14 cellular contexts compared by ENCODE assay signal in the genomic region with DNA sequence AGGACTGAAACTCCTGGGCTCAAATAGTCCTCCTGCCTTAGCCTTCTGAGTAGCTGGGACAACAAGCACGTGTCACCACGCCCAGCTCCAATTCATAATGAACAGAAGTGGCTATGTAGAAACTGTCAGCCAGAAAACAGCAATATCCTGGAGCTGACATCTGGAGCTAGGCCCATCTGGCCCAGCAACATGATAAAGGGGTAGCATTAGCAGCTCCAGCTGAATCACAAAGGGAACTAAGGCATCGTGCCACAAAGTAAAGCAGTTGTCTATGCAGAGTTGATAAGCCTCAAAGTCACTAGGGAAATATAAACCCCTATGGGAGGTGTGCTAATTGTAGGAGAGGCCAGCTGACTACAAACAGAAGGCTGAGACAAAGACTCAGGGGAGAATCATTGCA.
DNase-seq lines count a peak whose midpoint lies in the region; ATAC-seq and TF ChIP-seq lines count a peak whose summit lies in the region.
"Had no signal": no experiment of that assay in that cellular context is flagged by ENCODE, and none has a peak within 500 bp of the region (broad histone marks: within the 10 kb centered on the region; RNA-seq: fewer than 3 reads in every experiment).

No MANE protein-coding gene starts in this region.

- no peaks in the 10 kb centered on the region for H3K36me3 ChIP-seq in SK-N-SH (replicated peaks in 1 of 2; ENCODE audit: control insufficient read depth in 1 of 2, insufficient read depth in 2 of 2, low read length in 1 of 2)
- no peaks in the 10 kb centered on the region for H3K36me3 ChIP-seq in CD4-positive, alpha-beta memory T cell (ENCODE audit: insufficient read depth, low read length)
- H3K36me3 ChIP-seq in ovary = no peaks in the 10 kb centered on the region
- H3K36me3 ChIP-seq: SJSA1 had no signal

- TF ChIP-seq EP300 in SK-N-SH (IDR thresholded peaks at IDR 0.05; ENCODE audit: borderline replicate concordance in 1 of 2, low read depth in 1 of 2, low read length in 1 of 2) (no peak), ovary (IDR thresholded peaks at IDR 0.05) (no peak)

- DNase-seq in SK-N-SH (peak; percentile 33), NB4 (ENCODE audit: low read depth) (peak; percentile 13), NCI-H526 treated with DMSO at 0.1 percent for 48 hours (lab: John Stamatoyannopoulos, UW) (peak; percentile 36), left colon (no peak), endothelial cell (ENCODE audit: low spot score) (no peak), ovary (no peak)
- DNase-seq in CD4-positive, alpha-beta memory T cell = no peak
- DNase-seq: activated gamma-delta T cell; CD4-positive, alpha-beta T cell; hippocampal formation; NCI-H226; PC-3 had no signal

- intact Hi-C loops in left colon (cut with DNase I, micrococcal nuclease) (no loop called here), ovary (cut with DNase I) (no loop called here)
- intact Hi-C loops in CD4-positive, alpha-beta memory T cell (cut with micrococcal nuclease) = no loop called here

- peaks cover 2% of the 10 kb centered on the region for H3K27me3 Mint-ChIP-seq in endothelial cell (ENCODE audit: unreplicated experiment)
- no peaks in the 10 kb centered on the region for H3K27me3 Mint-ChIP-seq in CD4-positive, alpha-beta memory T cell
- H3K27me3 Mint-ChIP-seq: CD4-positive, alpha-beta T cell had no signal

- no peak for TF ChIP-seq POLR2A in NB4 (IDR thresholded peaks at IDR 0.05; ENCODE audit: extremely low read depth, insufficient read length)
- TF ChIP-seq POLR2A in ovary (IDR thresholded peaks at IDR 0.05) = no peak

- POLR2A ChIA-PET in SK-N-SH (lab: Yijun Ruan, JAX) = no interaction called here
- POLR2A ChIA-PET in CD4-positive, alpha-beta memory T cell (lab: Charles Lee; ENCODE audit: partially characterized antibody) = no interaction called here

- CTCF ChIA-PET in SK-N-SH (lab: Yijun Ruan, JAX) = interaction anchor here (0.7 to 2.9 kb wide), 3 partner anchors 13 to 506 kb away, joined by 3 to 11 read pairs (median 6); no protein-coding TSS in a partner anchor
- CTCF ChIA-PET in CD4-positive, alpha-beta memory T cell (lab: Charles Lee; ENCODE audit: partially characterized antibody) = no interaction called here

- peaks cover 5% of the 10 kb centered on the region; the same call in 1 of the 2 replicates for H3K27me3 ChIP-seq in SK-N-SH (ENCODE audit: insufficient read depth)
- H3K27me3 ChIP-seq in CD4-positive, alpha-beta memory T cell (ENCODE audit: insufficient read depth, low read length) = no peaks in the 10 kb centered on the region
- H3K27me3 ChIP-seq in ovary = no peaks in the 10 kb centered on the region
- H3K27me3 ChIP-seq: SJSA1 had no signal

- no peaks in the 10 kb centered on the region for H4K20me1 ChIP-seq in SK-N-SH (ENCODE audit: insufficient read depth)

- TF ChIP-seq CTCF in SK-N-SH (IDR thresholded peaks at IDR 0.05) = no peak
- TF ChIP-seq CTCF in NB4 (IDR thresholded peaks at IDR 0.05; ENCODE audit: low read depth, low read length) = no peak
- no peak for TF ChIP-seq CTCF in endothelial cell (IDR thresholded peaks at IDR 0.05; ENCODE audit: unreplicated experiment)
- no peak for TF ChIP-seq CTCF in ovary (IDR thresholded peaks at IDR 0.05)

- ATAC-seq in SK-N-SH treated with all-trans-retinoic acid at 6 μM for 48 hours = no peak
- ATAC-seq in left colon = peak; percentile 43
- ATAC-seq: PC-3 had no signal

- H3K9me2 ChIP-seq in SK-N-SH = no peaks in the 10 kb centered on the region

- no peaks in the 10 kb centered on the region for H3K79me2 ChIP-seq in SK-N-SH (ENCODE audit: insufficient read depth)

- H2AFZ ChIP-seq in SK-N-SH (ENCODE audit: low read depth) = no peak overlapping the region

- H3K4me1 Mint-ChIP-seq in endothelial cell (ENCODE audit: unreplicated experiment) = no peaks in the 10 kb centered on the region
- H3K4me1 Mint-ChIP-seq in CD4-positive, alpha-beta memory T cell = no peaks in the 10 kb centered on the region

- H3K9me3 Mint-ChIP-seq in endothelial cell (ENCODE audit: unreplicated experiment) = no peaks in the 10 kb centered on the region
- H3K9me3 Mint-ChIP-seq in CD4-positive, alpha-beta memory T cell = no peaks in the 10 kb centered on the region
- H3K9me3 Mint-ChIP-seq: CD4-positive, alpha-beta T cell had no signal

- no peaks in the 10 kb centered on the region; a peak in 1 of 4 replicates for H3K4me1 ChIP-seq in SK-N-SH (ENCODE audit: control insufficient read depth in 1 of 2, insufficient read depth in 2 of 2, low read depth in 1 of 2, low read length in 1 of 2)
- H3K4me1 ChIP-seq in CD4-positive, alpha-beta memory T cell (ENCODE audit: insufficient read depth, low read length) = no peaks in the 10 kb centered on the region
- H3K4me1 ChIP-seq in ovary (ENCODE audit: insufficient read depth) = no peaks in the 10 kb centered on the region
- H3K4me1 ChIP-seq: SJSA1 had no signal

- no peak overlapping the region for H3K4me3 Mint-ChIP-seq in endothelial cell (ENCODE audit: unreplicated experiment)
- H3K4me3 Mint-ChIP-seq in CD4-positive, alpha-beta memory T cell = no peak overlapping the region
- H3K4me3 Mint-ChIP-seq: CD4-positive, alpha-beta T cell had no signal

- no peak overlapping the region for H3K27ac Mint-ChIP-seq in endothelial cell (ENCODE audit: unreplicated experiment)
- no peak overlapping the region for H3K27ac Mint-ChIP-seq in CD4-positive, alpha-beta memory T cell
- H3K27ac Mint-ChIP-seq: CD4-positive, alpha-beta T cell had no signal

- WGBS in SK-N-SH (ENCODE audit: low lambda C conversion rate) = 5% methylated on average over 3 of the region's 3 CpGs
- WGBS in ovary, 3 donors = 41 to 49% (median 43%) methylated on average over 3 of the region's 3 CpGs

- H3K9ac ChIP-seq in SK-N-SH = no peak overlapping the region

- TF ChIP-seq RAD21 in SK-N-SH (IDR thresholded peaks at IDR 0.05; ENCODE audit: low read length) = no peak

- H3K27ac ChIP-seq in SK-N-SH (ENCODE audit: low read depth in 2 of 2, low read length in 1 of 2) (no peak overlapping the region), ovary (no peak overlapping the region)
- no peak overlapping the region for H3K27ac ChIP-seq in CD4-positive, alpha-beta memory T cell (ENCODE audit: low read depth, low read length)
- H3K27ac ChIP-seq: SJSA1 had no signal

- H3K36me3 Mint-ChIP-seq in endothelial cell (ENCODE audit: low read depth, unreplicated experiment) = no peaks in the 10 kb centered on the region
- H3K36me3 Mint-ChIP-seq in CD4-positive, alpha-beta memory T cell = no peaks in the 10 kb centered on the region

- H3K4me2 ChIP-seq in SK-N-SH = no peak overlapping the region

- H3K4me3 ChIP-seq in SK-N-SH (ENCODE audit: low read depth in 2 of 2, low read length in 1 of 2) = no peak overlapping the region
- no peak overlapping the region for H3K4me3 ChIP-seq in NB4 (ENCODE audit: low read depth, low read length)
- H3K4me3 ChIP-seq in CD4-positive, alpha-beta memory T cell (ENCODE audit: low read length in 2 of 2) = no peak overlapping the region
- no peak overlapping the region for H3K4me3 ChIP-seq in ovary
- H3K4me3 ChIP-seq: SJSA1 had no signal

- no peaks in the 10 kb centered on the region for H3F3A ChIP-seq in SK-N-SH (replicated peaks; ENCODE audit: insufficient read depth)

- H3K9me3 ChIP-seq in SK-N-SH (no peaks in the 10 kb centered on the region), ovary (no peaks in the 10 kb centered on the region)
- no peaks in the 10 kb centered on the region for H3K9me3 ChIP-seq in CD4-positive, alpha-beta memory T cell (ENCODE audit: control insufficient read depth in 1 of 2, low read length in 2 of 2)
- H3K9me3 ChIP-seq: SJSA1 had no signal

TF ChIP-seq in SK-N-SH, 30 proteins besides CTCF, POLR2A, EP300 and RAD21 (continues in another document):
- TF ChIP-seq, protein P1, sequence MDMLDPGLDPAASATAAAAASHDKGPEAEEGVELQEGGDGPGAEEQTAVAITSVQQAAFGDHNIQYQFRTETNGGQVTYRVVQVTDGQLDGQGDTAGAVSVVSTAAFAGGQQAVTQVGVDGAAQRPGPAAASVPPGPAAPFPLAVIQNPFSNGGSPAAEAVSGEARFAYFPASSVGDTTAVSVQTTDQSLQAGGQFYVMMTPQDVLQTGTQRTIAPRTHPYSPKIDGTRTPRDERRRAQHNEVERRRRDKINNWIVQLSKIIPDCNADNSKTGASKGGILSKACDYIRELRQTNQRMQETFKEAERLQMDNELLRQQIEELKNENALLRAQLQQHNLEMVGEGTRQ (IDR thresholded peaks at IDR 0.05; ENCODE audit: borderline replicate concordance, low read depth, low read length) = no peak
- peak; percentile 67 for TF ChIP-seq MXI1 (IDR thresholded peaks at IDR 0.05; ENCODE audit: low read depth, low read length)
- peak; percentile 13 for TF ChIP-seq CHD2 (IDR thresholded peaks at IDR 0.05; ENCODE audit: low read length, partially characterized antibody)

TF ChIP-seq in SK-N-SH treated with all-trans-retinoic acid at 6 μM for 48 hours, 23 proteins besides CTCF, POLR2A, EP300 and RAD21:
- TF ChIP-seq, protein P2, sequence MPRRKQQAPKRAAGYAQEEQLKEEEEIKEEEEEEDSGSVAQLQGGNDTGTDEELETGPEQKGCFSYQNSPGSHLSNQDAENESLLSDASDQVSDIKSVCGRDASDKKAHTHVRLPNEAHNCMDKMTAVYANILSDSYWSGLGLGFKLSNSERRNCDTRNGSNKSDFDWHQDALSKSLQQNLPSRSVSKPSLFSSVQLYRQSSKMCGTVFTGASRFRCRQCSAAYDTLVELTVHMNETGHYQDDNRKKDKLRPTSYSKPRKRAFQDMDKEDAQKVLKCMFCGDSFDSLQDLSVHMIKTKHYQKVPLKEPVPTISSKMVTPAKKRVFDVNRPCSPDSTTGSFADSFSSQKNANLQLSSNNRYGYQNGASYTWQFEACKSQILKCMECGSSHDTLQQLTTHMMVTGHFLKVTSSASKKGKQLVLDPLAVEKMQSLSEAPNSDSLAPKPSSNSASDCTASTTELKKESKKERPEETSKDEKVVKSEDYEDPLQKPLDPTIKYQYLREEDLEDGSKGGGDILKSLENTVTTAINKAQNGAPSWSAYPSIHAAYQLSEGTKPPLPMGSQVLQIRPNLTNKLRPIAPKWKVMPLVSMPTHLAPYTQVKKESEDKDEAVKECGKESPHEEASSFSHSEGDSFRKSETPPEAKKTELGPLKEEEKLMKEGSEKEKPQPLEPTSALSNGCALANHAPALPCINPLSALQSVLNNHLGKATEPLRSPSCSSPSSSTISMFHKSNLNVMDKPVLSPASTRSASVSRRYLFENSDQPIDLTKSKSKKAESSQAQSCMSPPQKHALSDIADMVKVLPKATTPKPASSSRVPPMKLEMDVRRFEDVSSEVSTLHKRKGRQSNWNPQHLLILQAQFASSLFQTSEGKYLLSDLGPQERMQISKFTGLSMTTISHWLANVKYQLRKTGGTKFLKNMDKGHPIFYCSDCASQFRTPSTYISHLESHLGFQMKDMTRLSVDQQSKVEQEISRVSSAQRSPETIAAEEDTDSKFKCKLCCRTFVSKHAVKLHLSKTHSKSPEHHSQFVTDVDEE (CRISPR knock-in tag; IDR thresholded peaks at IDR 0.05) = no peak
- no peak for TF ChIP-seq ZFP30 (CRISPR knock-in tag; IDR thresholded peaks at IDR 0.05)

Comparison
In these comparisons a context has a peak if more than half of its experiments do, and no peak if none do; other contexts are left out.
1. DNase-seq: peak in SK-N-SH (single experiment), NB4 (single experiment) and NCI-H526 treated with DMSO at 0.1 percent for 48 hours (single experiment); none in left colon (0 of 2), endothelial cell (single experiment), CD4-positive, alpha-beta memory T cell (0 of 5) and ovary (0 of 5).